ENCODE assay signal across 21 cellular contexts in the genomic region with DNA sequence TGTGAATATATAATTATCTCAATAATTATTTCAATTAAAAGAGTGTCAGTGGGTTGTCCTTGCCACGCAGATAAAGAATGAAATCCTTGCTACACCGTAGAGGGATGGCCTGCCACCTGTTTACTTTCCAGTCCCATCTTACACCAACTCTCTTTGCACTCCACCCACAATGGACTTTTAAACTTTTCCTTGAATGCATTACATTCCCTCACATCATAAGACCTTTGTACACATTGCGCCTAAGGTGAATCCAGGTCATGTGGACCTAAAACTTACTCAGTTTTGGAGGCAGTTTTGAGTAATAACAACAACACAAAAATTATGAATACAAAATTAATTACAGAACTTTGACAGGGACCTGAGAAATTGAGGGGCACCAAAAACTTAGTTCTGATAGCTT.
"Had no signal": no experiment of that assay in that cellular context is flagged by ENCODE, and none has a peak within 500 bp of the region (broad histone marks: within the 10 kb centered on the region; RNA-seq: fewer than 3 reads in every experiment).

No MANE protein-coding gene starts in this region.

- H3K27ac Mint-ChIP-seq: activated CD8-positive, alpha-beta memory T cell treated with anti-CD3 and anti-CD28 coated beads, Interleukin-2, amount 10 ng/mL, durations not matched to agents 7 days and 5 days; activated naive CD4-positive, alpha-beta T cell treated with anti-CD3 and anti-CD28 coated beads for 36 hours; activated naive CD8-positive, alpha-beta T cell treated with anti-CD3 and anti-CD28 coated beads for 36 hours; activated T-cell treated with anti-CD3 and anti-CD28 coated beads, Interleukin-2, amount 50 U/mL, for 24 hours; T-helper 1 cell treated with Interleukin-12 subunit alpha and Interleukin-12 subunit beta and Interleukin-4 antibody, amounts not matched to agents 30 μg/mL and 1 μg/mL, for 36 hours had no signal

- H3K4me1 Mint-ChIP-seq: activated naive CD8-positive, alpha-beta T cell treated with anti-CD3 and anti-CD28 coated beads for 36 hours had no signal

- H3K4me3 ChIP-seq: cardiac muscle cell had no signal

- H3K36me3 Mint-ChIP-seq: activated CD8-positive, alpha-beta memory T cell treated with anti-CD3 and anti-CD28 coated beads, Interleukin-2, amount 10 ng/mL, durations not matched to agents 7 days and 5 days; activated naive CD8-positive, alpha-beta T cell treated with anti-CD3 and anti-CD28 coated beads for 36 hours had no signal

- H3K27me3 ChIP-seq: brain microvascular endothelial cell, cardiac muscle cell had no signal

- DNase-seq: activated CD4-positive, alpha-beta T cell treated with anti-CD3 and anti-CD28 coated beads for 48 hours; activated CD4-positive, alpha-beta T cell treated with anti-CD3 and anti-CD28 coated beads, Interleukin-2, amount 50 U/mL, for 4 hours; activated CD4-positive, CD25-positive, alpha-beta regulatory T cell treated with anti-CD3 and anti-CD28 coated beads, Interleukin-2, amount 50 U/mL, for 72 hours; activated CD8-positive, alpha-beta memory T cell treated with anti-CD3 and anti-CD28 coated beads, Interleukin-2, amount 10 ng/mL, durations not matched to agents 7 days and 5 days; activated gamma-delta T cell; activated naive CD4-positive, alpha-beta T cell treated with anti-CD3 and anti-CD28 coated beads for 36 hours; activated naive CD8-positive, alpha-beta T cell treated with anti-CD3 and anti-CD28 coated beads for 36 hours; activated T-cell treated with anti-CD3 and anti-CD28 coated beads, Interleukin-2, amount 50 U/mL, for 24 hours; brain microvascular endothelial cell; NCI-H1092; NCI-H1417; NCI-H1694; NCI-H2029; NCI-H345; NCI-H510A; NCI-H526 treated with DMSO at 0.1 percent for 48 hours; NK-92 treated with Interleukin-12 subunit alpha and Interleukin-12 subunit beta, amount 100 ng/mL, for 24 hours; SHP77 treated with DMSO at 0.1 percent for 48 hours had no signal

- H3K27ac ChIP-seq: brain microvascular endothelial cell, cardiac muscle cell, KMS-11 had no signal

- H3K36me3 ChIP-seq: brain microvascular endothelial cell, cardiac muscle cell had no signal

- H3K4me3 Mint-ChIP-seq: activated CD8-positive, alpha-beta memory T cell treated with anti-CD3 and anti-CD28 coated beads, Interleukin-2, amount 10 ng/mL, durations not matched to agents 7 days and 5 days; activated naive CD4-positive, alpha-beta T cell treated with anti-CD3 and anti-CD28 coated beads for 36 hours; activated naive CD8-positive, alpha-beta T cell treated with anti-CD3 and anti-CD28 coated beads for 36 hours; activated T-cell treated with anti-CD3 and anti-CD28 coated beads, Interleukin-2, amount 50 U/mL, for 24 hours; T-helper 1 cell treated with Interleukin-12 subunit alpha and Interleukin-12 subunit beta and Interleukin-4 antibody, amounts not matched to agents 30 μg/mL and 1 μg/mL, for 36 hours had no signal

- ATAC-seq: activated CD8-positive, alpha-beta memory T cell treated with anti-CD3 and anti-CD28 coated beads, Interleukin-2, amount 10 ng/mL, durations not matched to agents 7 days and 5 days had no signal

- H3K9me3 Mint-ChIP-seq: T-helper 1 cell treated with Interleukin-12 subunit alpha and Interleukin-12 subunit beta and Interleukin-4 antibody, amounts not matched to agents 30 μg/mL and 1 μg/mL, for 36 hours had no signal
